Comparison of ENCODE assay signal across 12 cellular contexts in genomic region chr2:152924722-152925121, GRCh38.
DNase-seq lines count a peak whose midpoint lies in the region; ATAC-seq and TF ChIP-seq lines count a peak whose summit lies in the region.
"Had no signal": no experiment of that assay in that cellular context is flagged by ENCODE, and none has a peak within 500 bp of the region (broad histone marks: within the 10 kb centered on the region; RNA-seq: fewer than 3 reads in every experiment).

No MANE protein-coding gene starts in this region.

- TF ChIP-seq EP300 in sigmoid colon (IDR thresholded peaks at IDR 0.05) (peak in 1 of 4 donors; percentile 9), tibial nerve (IDR thresholded peaks at IDR 0.05) (no peak)

- H3K9me3 ChIP-seq in sigmoid colon = no peaks in the 10 kb centered on the region
- no peaks in the 10 kb centered on the region for H3K9me3 ChIP-seq in tibial nerve
- no peaks in the 10 kb centered on the region for H3K9me3 ChIP-seq in CD8-positive, alpha-beta T cell (ENCODE audit: low read length)
- H3K9me3 ChIP-seq: tibial artery had no signal

- TF ChIP-seq CTCF in epithelial cell of esophagus (IDR thresholded peaks at IDR 0.05; ENCODE audit: insufficient read depth, low read depth, low read length, missing control alignments) (no peak), sigmoid colon (IDR thresholded peaks at IDR 0.05) (no peak), tibial nerve (IDR thresholded peaks at IDR 0.05) (no peak)
- TF ChIP-seq CTCF in CD8-positive, alpha-beta T cell (IDR thresholded peaks at IDR 0.05) = no peak

- H3K4me3 Mint-ChIP-seq in CD8-positive, alpha-beta T cell = no peak overlapping the region
- H3K4me3 Mint-ChIP-seq: activated T-helper 17 cell treated with anti-CD3 and anti-CD28 coated beads, Interleukin-2, amount 50 U/mL, for 72 hours had no signal

- no peak for ATAC-seq in CD8-positive, alpha-beta T cell
- ATAC-seq: activated T-helper 17 cell treated with anti-CD3 and anti-CD28 coated beads, Interleukin-2, amount 50 U/mL, for 72 hours had no signal

- POLR2A ChIA-PET in CD8-positive, alpha-beta T cell (lab: Charles Lee) = no interaction called here

- H3K36me3 Mint-ChIP-seq in CD8-positive, alpha-beta T cell = no peaks in the 10 kb centered on the region

- peak; percentile 7 for DNase-seq in NCI-H2196 (lab: John Stamatoyannopoulos, UW; ENCODE audit: unreplicated experiment)
- no peak for DNase-seq in NCI-H2196 treated with DMSO at 0.1 percent for 48 hours (lab: John Stamatoyannopoulos, UW; ENCODE audit: unreplicated experiment)
- peak; percentile 29 for DNase-seq in NCI-H510A (lab: John Stamatoyannopoulos, UW)
- DNase-seq in epithelial cell of esophagus (ENCODE audit: low read depth) = peak; percentile 92
- DNase-seq in sigmoid colon = peak; percentile 79
- DNase-seq in NCI-H1694 (lab: John Stamatoyannopoulos, UW) = no peak
- no peak for DNase-seq in tibial nerve (ENCODE audit: low spot score in 2 of 2)
- DNase-seq in CD8-positive, alpha-beta T cell = no peak
- DNase-seq: cerebellar nuclear complex, PC-9, tibial artery had no signal

- no peak overlapping the region for H3K27ac Mint-ChIP-seq in CD8-positive, alpha-beta T cell
- H3K27ac Mint-ChIP-seq: activated T-helper 17 cell treated with anti-CD3 and anti-CD28 coated beads, Interleukin-2, amount 50 U/mL, for 72 hours had no signal

- WGBS in sigmoid colon, 2 donors = 37 to 76% methylated on average over 3 of the region's 3 CpGs
- 72 to 76% methylated on average over 3 of the region's 3 CpGs for WGBS in tibial nerve, 2 donors

- peaks cover 11% of the 10 kb centered on the region for H3K27me3 Mint-ChIP-seq in CD8-positive, alpha-beta T cell (ENCODE audit: low read depth)

- H3K9me3 Mint-ChIP-seq in CD8-positive, alpha-beta T cell = no peaks in the 10 kb centered on the region
- H3K9me3 Mint-ChIP-seq: activated T-helper 17 cell treated with anti-CD3 and anti-CD28 coated beads, Interleukin-2, amount 50 U/mL, for 72 hours had no signal

- H3K27ac ChIP-seq in sigmoid colon (peak overlapping the region in 3 of 4 donors; percentile 25 to 40 (median 29)), tibial nerve (no peak overlapping the region)
- no peak overlapping the region for H3K27ac ChIP-seq in CD8-positive, alpha-beta T cell (ENCODE audit: low read depth, low read length)
- H3K27ac ChIP-seq: PC-9, tibial artery had no signal

- H3K36me3 ChIP-seq in sigmoid colon (no peaks in the 10 kb centered on the region), tibial nerve (no peaks in the 10 kb centered on the region)
- H3K36me3 ChIP-seq in CD8-positive, alpha-beta T cell (ENCODE audit: insufficient read depth, low read length) = no peaks in the 10 kb centered on the region
- H3K36me3 ChIP-seq: tibial artery had no signal

- no peaks in the 10 kb centered on the region for H3K27me3 ChIP-seq in sigmoid colon
- H3K27me3 ChIP-seq in tibial nerve = no peaks in the 10 kb centered on the region
- H3K27me3 ChIP-seq in CD8-positive, alpha-beta T cell (ENCODE audit: insufficient read depth, low read length) = peaks cover 4% of the 10 kb centered on the region
- H3K27me3 ChIP-seq: tibial artery had no signal

- H3K4me1 Mint-ChIP-seq in CD8-positive, alpha-beta T cell (ENCODE audit: low read depth) = no peaks in the 10 kb centered on the region
- H3K4me1 Mint-ChIP-seq: activated T-helper 17 cell treated with anti-CD3 and anti-CD28 coated beads, Interleukin-2, amount 50 U/mL, for 72 hours had no signal

- CTCF ChIA-PET in CD8-positive, alpha-beta T cell (lab: Charles Lee) = no interaction called here

- intact Hi-C loops in sigmoid colon (cut with DNase I) = loop anchor here (10.0 kb wide), 1 partner anchor 170 kb away; no protein-coding TSS in a partner anchor
- intact Hi-C loops in CD8-positive, alpha-beta T cell (cut with DNase I, micrococcal nuclease) = loop anchor here in 1 of 2 experiments (10.0 kb wide), 1 partner anchor 590 kb away; no protein-coding TSS in a partner anchor

- TF ChIP-seq POLR2A in sigmoid colon (IDR thresholded peaks at IDR 0.05) (no peak), tibial nerve (IDR thresholded peaks at IDR 0.05) (no peak)

- H3K4me1 ChIP-seq in sigmoid colon (peaks cover 0 to 16% (median 0%) of the 10 kb centered on the region in 4 donors), tibial nerve (no peaks in the 10 kb centered on the region)
- no peaks in the 10 kb centered on the region for H3K4me1 ChIP-seq in CD8-positive, alpha-beta T cell (ENCODE audit: insufficient read depth, low read length)
- H3K4me1 ChIP-seq: tibial artery had no signal

- no peak overlapping the region for H3K4me3 ChIP-seq in epithelial cell of esophagus (ENCODE audit: low read length)
- no peak overlapping the region for H3K4me3 ChIP-seq in sigmoid colon
- no peak overlapping the region for H3K4me3 ChIP-seq in tibial nerve
- no peak overlapping the region for H3K4me3 ChIP-seq in CD8-positive, alpha-beta T cell (ENCODE audit: low read depth, low read length)
- H3K4me3 ChIP-seq: PC-9, tibial artery had no signal

Comparison
In these comparisons a context has a peak if more than half of its experiments do, and no peak if none do; other contexts are left out.
1. DNase-seq: peak in NCI-H2196 (single experiment), NCI-H510A (single experiment), epithelial cell of esophagus (single experiment) and sigmoid colon (single experiment); none in NCI-H2196 treated with DMSO at 0.1 percent for 48 hours (single experiment), NCI-H1694 (single experiment), tibial nerve (0 of 2) and CD8-positive, alpha-beta T cell (0 of 7).
2. H3K27ac ChIP-seq: peak in sigmoid colon (3 of 4); none in tibial nerve (0 of 4) and CD8-positive, alpha-beta T cell (single experiment).